In the genomic region with DNA sequence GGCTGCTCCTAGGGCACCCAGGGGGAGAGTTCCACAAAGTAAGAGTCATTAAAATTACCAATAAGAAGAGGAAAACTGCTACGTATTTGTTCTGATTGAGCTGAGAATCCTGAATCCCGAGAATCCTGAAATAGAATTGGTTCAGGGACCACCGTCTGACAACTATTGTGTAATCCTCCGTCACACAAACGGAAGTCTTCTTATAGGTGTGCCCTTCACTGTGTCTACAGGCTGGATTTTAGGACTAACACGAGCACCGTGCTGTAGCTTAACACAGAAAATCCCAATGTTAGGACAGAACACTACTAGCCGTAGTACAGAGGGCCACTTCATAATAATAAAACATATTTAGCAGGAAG, we compare ENCODE assay signal across 8 cellular contexts. TPM values are rescaled to one million over a fixed set of nuclear protein-coding genes. Genes with fewer than 3 reads are reported as not detected.
DNase-seq lines count a peak whose midpoint lies in the region; ATAC-seq and TF ChIP-seq lines count a peak whose summit lies in the region.

No MANE protein-coding gene starts in this region.

- H3K27ac ChIP-seq in lower lobe of right lung: peak overlapping the region; percentile 72
- H3K27ac ChIP-seq in upper lobe of right lung: peak overlapping the region; percentile 43

- intact Hi-C loops in activated naive CD4-positive, alpha-beta T cell treated with anti-CD3 and anti-CD28 coated beads for 36 hours (cut with micrococcal nuclease): no loop called here
- intact Hi-C loops in lower lobe of right lung (cut with DNase I) (no loop called here), upper lobe of right lung (cut with DNase I) (no loop called here)

- H3K36me3 ChIP-seq in lower lobe of right lung (no peaks in the 10 kb centered on the region), upper lobe of right lung (no peaks in the 10 kb centered on the region)

- H3K4me3 Mint-ChIP-seq in activated naive CD4-positive, alpha-beta T cell treated with anti-CD3 and anti-CD28 coated beads for 36 hours: peak overlapping the region; percentile 74
- peak overlapping the region; percentile 82 for H3K4me3 Mint-ChIP-seq in activated naive CD8-positive, alpha-beta T cell treated with anti-CD3 and anti-CD28 coated beads, Interleukin-2, amount 10 ng/mL, durations not matched to agents 7 days and 5 days

- peaks cover 2% of the 10 kb centered on the region for H3K9me3 Mint-ChIP-seq in activated naive CD4-positive, alpha-beta T cell treated with anti-CD3 and anti-CD28 coated beads for 36 hours
- H3K9me3 Mint-ChIP-seq in activated naive CD8-positive, alpha-beta T cell treated with anti-CD3 and anti-CD28 coated beads, Interleukin-2, amount 10 ng/mL, durations not matched to agents 7 days and 5 days: peaks cover 4% of the 10 kb centered on the region

- no peaks in the 10 kb centered on the region for H3K36me3 Mint-ChIP-seq in activated naive CD4-positive, alpha-beta T cell treated with anti-CD3 and anti-CD28 coated beads for 36 hours (ENCODE audit: low read depth)
- H3K36me3 Mint-ChIP-seq in activated naive CD8-positive, alpha-beta T cell treated with anti-CD3 and anti-CD28 coated beads, Interleukin-2, amount 10 ng/mL, durations not matched to agents 7 days and 5 days: no peaks in the 10 kb centered on the region

- H3K9me3 ChIP-seq in lower lobe of right lung: no peaks in the 10 kb centered on the region
- H3K9me3 ChIP-seq in upper lobe of right lung: no peaks in the 10 kb centered on the region

- DNase-seq in activated naive CD4-positive, alpha-beta T cell treated with anti-CD3 and anti-CD28 coated beads for 36 hours: no peak
- DNase-seq in activated naive CD4-positive, alpha-beta T cell (lab: John Stamatoyannopoulos, UW): no peak
- no peak for DNase-seq in activated naive CD8-positive, alpha-beta T cell treated with anti-CD3 and anti-CD28 coated beads, Interleukin-2, amount 10 ng/mL, durations not matched to agents 7 days and 5 days
- DNase-seq in lower lobe of right lung: no peak
- DNase-seq in upper lobe of right lung: no peak
- no peak for DNase-seq in NAMALWA (ENCODE audit: low spot score)
- DNase-seq in HuH-7.5 (ENCODE audit: low spot score): no peak

- no peak overlapping the region for H3K27ac Mint-ChIP-seq in activated naive CD4-positive, alpha-beta T cell treated with anti-CD3 and anti-CD28 coated beads for 36 hours
- no peak overlapping the region for H3K27ac Mint-ChIP-seq in activated naive CD8-positive, alpha-beta T cell treated with anti-CD3 and anti-CD28 coated beads, Interleukin-2, amount 10 ng/mL, durations not matched to agents 7 days and 5 days

- H3K27me3 ChIP-seq in lower lobe of right lung (ENCODE audit: low read depth) (no peaks in the 10 kb centered on the region), upper lobe of right lung (no peaks in the 10 kb centered on the region)

- H3K4me3 ChIP-seq in lower lobe of right lung (peak overlapping the region; percentile 58), upper lobe of right lung (peak overlapping the region; percentile 54)

- H3K4me1 ChIP-seq in lower lobe of right lung (peaks cover 15% of the 10 kb centered on the region), upper lobe of right lung (peaks cover 5% of the 10 kb centered on the region)

- TF ChIP-seq CTCF in lower lobe of right lung (IDR thresholded peaks at IDR 0.05) (no peak), upper lobe of right lung (IDR thresholded peaks at IDR 0.05) (no peak)

- CTCF ChIA-PET in activated naive CD4-positive, alpha-beta T cell treated with anti-CD3 and anti-CD28 coated beads for 36 hours (lab: Charles Lee): interaction anchor here (0.6 to 2.4 kb wide), 29 partner anchors 10 to 1721 kb away, joined by 3 to 12 read pairs (median 3); no protein-coding TSS in a partner anchor

- peaks cover 4% of the 10 kb centered on the region for H3K27me3 Mint-ChIP-seq in activated naive CD4-positive, alpha-beta T cell treated with anti-CD3 and anti-CD28 coated beads for 36 hours (ENCODE audit: low read depth)
- H3K27me3 Mint-ChIP-seq in activated naive CD8-positive, alpha-beta T cell treated with anti-CD3 and anti-CD28 coated beads, Interleukin-2, amount 10 ng/mL, durations not matched to agents 7 days and 5 days: peaks cover 17% of the 10 kb centered on the region

- peaks cover 6% of the 10 kb centered on the region for H3K4me1 Mint-ChIP-seq in activated naive CD4-positive, alpha-beta T cell treated with anti-CD3 and anti-CD28 coated beads for 36 hours (ENCODE audit: low read depth)
- H3K4me1 Mint-ChIP-seq in activated naive CD8-positive, alpha-beta T cell treated with anti-CD3 and anti-CD28 coated beads, Interleukin-2, amount 10 ng/mL, durations not matched to agents 7 days and 5 days: peaks cover 9% of the 10 kb centered on the region

- no peak for ATAC-seq in activated naive CD8-positive, alpha-beta T cell treated with anti-CD3 and anti-CD28 coated beads, Interleukin-2, amount 10 ng/mL, durations not matched to agents 7 days and 5 days (ENCODE audit: low read depth)
- peak; percentile 12 to 24 for ATAC-seq in lower lobe of right lung
- peak; percentile 2 for ATAC-seq in upper lobe of right lung
- ATAC-seq in HG02588 (IDR thresholded peaks at IDR 0.05; ENCODE audit: unreplicated experiment): no peak

- POLR2A ChIA-PET in activated naive CD8-positive, alpha-beta T cell treated with anti-CD3 and anti-CD28 coated beads, Interleukin-2, amount 10 ng/mL, durations not matched to agents 7 days and 5 days (lab: Charles Lee): no interaction called here

RNA-seq across cellular contexts. Expression of a gene that starts 50.6 kb away (rescaled TPM):
- not detected for total RNA-seq in activated naive CD4-positive, alpha-beta T cell treated with anti-CD3 and anti-CD28 coated beads for 36 hours
- not detected for total RNA-seq in activated naive CD8-positive, alpha-beta T cell treated with anti-CD3 and anti-CD28 coated beads, Interleukin-2, amount 10 ng/mL, durations not matched to agents 7 days and 5 days
- total RNA-seq in lower lobe of right lung (5.3 TPM), upper lobe of right lung (6.1 TPM)

RNA-seq across cellular contexts. Expression of a gene that starts 59.8 kb away (rescaled TPM):
- 10 to 100 TPM; 27.1 to 28.3 TPM for total RNA-seq in activated naive CD4-positive, alpha-beta T cell treated with anti-CD3 and anti-CD28 coated beads for 36 hours
- 10 to 100 TPM; 16.4 to 18.4 TPM for total RNA-seq in activated naive CD8-positive, alpha-beta T cell treated with anti-CD3 and anti-CD28 coated beads, Interleukin-2, amount 10 ng/mL, durations not matched to agents 7 days and 5 days
- total RNA-seq in lower lobe of right lung: 26.1 TPM
- 35.0 TPM for total RNA-seq in upper lobe of right lung

Comparison
In these comparisons a context has a peak if more than half of its experiments do, and no peak if none do; other contexts are left out.
1. ATAC-seq: peak in lower lobe of right lung (2 of 2) and upper lobe of right lung (single experiment); none in activated naive CD8-positive, alpha-beta T cell treated with anti-CD3 and anti-CD28 coated beads, Interleukin-2, amount 10 ng/mL, durations not matched to agents 7 days and 5 days (single experiment) and HG02588 (single experiment).